In the genomic region with DNA sequence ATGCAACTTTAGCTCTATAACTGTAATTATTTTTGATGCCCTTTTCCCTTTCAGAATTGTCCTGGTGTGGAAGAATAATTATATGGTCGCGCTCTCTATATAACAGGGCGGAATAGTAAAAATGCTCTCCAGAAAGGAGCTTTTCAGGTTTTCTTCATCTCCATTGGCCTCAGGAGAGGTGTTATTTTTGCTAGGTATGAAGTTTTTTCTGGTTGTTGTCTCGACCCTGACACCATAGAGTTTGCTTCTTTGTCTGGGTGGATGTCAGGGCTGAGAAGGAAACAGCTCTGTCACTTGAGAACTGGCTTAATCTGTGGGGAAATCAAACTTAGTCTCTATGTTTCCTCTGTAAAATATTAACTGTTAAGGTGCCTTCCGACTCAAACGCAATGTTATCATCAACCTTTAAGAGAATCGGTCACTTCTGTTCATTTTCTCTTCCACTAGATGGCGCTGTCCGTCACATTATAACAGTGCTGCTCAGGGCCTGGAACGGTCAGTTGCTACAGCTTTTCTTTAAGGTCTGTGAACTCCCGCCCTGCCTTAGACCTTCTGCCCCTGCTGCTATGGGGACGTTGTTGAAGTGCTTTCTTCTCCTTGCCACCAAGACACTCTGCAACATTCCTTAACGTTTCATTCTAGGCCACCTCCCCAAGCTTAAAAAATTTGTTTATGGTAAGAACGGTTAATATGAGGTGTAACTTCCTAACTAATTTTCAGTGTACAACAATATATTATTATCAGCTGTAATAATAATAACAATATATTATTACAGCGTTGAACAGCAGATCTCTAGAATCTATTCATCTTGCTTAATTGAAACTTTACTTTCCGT, we compare ENCODE assay signal across 8 cellular contexts. TPM values are rescaled to one million over a fixed set of nuclear protein-coding genes. Genes with fewer than 3 reads are reported as not detected.
DNase-seq lines count a peak whose midpoint lies in the region; ATAC-seq and TF ChIP-seq lines count a peak whose summit lies in the region.

No MANE protein-coding gene starts in this region.

- H3K4me3 ChIP-seq in coronary artery, result no peak overlapping the region

- DNase-seq in CMK (ENCODE audit: low read depth) (peak; percentile 42), NCI-H510A (lab: John Stamatoyannopoulos, UW) (peak; percentile 68), coronary artery (ENCODE audit: low spot score) (no peak), lung microvascular endothelial cell (ENCODE audit: low read depth in 2 of 2) (peak; percentile 74)
- peak; percentile 31 for DNase-seq in activated CD4-positive, CD25-positive, alpha-beta regulatory T cell treated with anti-CD3 and anti-CD28 coated beads, Interleukin-2, amount 50 U/mL, for 16 hours (ENCODE audit: low read depth, low spot score)
- DNase-seq in stimulated activated CD8-positive, alpha-beta memory T cell treated with anti-CD3 and anti-CD28 coated beads, Interleukin-4, amount 100 ng/mL, for 48 hours, result peak; percentile 58

- peak; percentile 67 for TF ChIP-seq CTCF in coronary artery (IDR thresholded peaks at IDR 0.05)

- ATAC-seq in GM19372 (IDR thresholded peaks at IDR 0.05; ENCODE audit: low read depth, unreplicated experiment) (peak; percentile 90), HG03442 (IDR thresholded peaks at IDR 0.05; ENCODE audit: unreplicated experiment) (peak; percentile 94)

- no peak overlapping the region for H3K27ac ChIP-seq in coronary artery

RNA-seq across cellular contexts. Expression of a gene that starts 23.8 kb away (rescaled TPM):
- not detected in 2 replicates for total RNA-seq in lung microvascular endothelial cell

RNA-seq across cellular contexts. Expression of a gene that starts 41.6 kb away (rescaled TPM):
- total RNA-seq in lung microvascular endothelial cell, result 0.22 TPM in 1 of 2 replicates, not detected in the other
